Comparison of ENCODE assay signal across 8 cellular contexts in the genomic region with DNA sequence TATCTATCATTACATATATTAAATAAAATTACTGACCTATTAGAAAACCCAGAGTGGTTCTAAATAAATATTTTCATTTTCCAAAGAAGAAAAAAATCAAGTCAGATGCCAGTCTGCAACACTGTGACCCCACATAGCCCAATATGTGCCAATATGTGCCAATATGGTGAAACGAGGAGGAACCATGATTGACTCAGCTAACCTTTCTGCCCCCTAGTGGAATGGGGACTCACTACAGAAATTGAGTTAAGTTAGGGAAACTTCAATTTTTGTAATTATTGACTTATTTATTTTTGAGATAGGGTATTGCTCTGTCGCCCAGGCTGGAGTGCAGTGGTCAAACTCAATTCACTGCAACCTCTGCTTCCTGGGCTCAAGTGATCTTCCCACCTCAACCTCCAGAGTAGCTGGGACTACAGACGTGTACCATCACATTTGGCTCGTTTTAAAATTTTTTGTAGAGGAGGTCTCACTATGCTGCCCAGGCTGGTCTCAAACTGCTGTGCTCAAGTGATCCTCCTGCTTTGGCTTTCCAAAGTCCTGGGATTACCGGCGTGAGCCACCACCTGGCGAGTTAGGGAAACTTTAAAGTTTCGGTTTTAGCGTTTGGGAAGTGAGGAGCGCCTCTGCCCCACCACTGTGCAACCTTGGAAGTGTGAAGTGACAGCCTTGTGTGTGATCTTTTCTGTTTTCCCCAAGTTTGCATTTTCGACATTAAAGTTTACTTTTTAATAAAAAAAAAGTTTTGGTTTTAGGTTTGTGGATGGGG.
A peak's percentile ranks its signal among the peaks of the same experiment; 100 is the strongest.
DNase-seq lines count a peak whose midpoint lies in the region; ATAC-seq and TF ChIP-seq lines count a peak whose summit lies in the region.

No MANE protein-coding gene starts in this region.

- H3K9me3 Mint-ChIP-seq in Caco-2 (ENCODE audit: unreplicated experiment), result no peaks in the 10 kb centered on the region
- H3K9me3 Mint-ChIP-seq in immature natural killer cell, result no peaks in the 10 kb centered on the region

- H3K9me3 ChIP-seq in Caco-2, result no peaks in the 10 kb centered on the region
- no peaks in the 10 kb centered on the region for H3K9me3 ChIP-seq in Panc1 (ENCODE audit: control insufficient read depth, insufficient read depth, low read depth, low read length)

- H3K27ac ChIP-seq in Panc1 (ENCODE audit: low read length), result no peak overlapping the region

- CTCF ChIA-PET in Caco-2 (lab: Charles Lee) (interaction anchor here (0.7 to 1.2 kb wide), 2 partner anchors 219 to 239 kb away, joined by 4 read pairs; no protein-coding TSS in a partner anchor), Panc1 (lab: Charles Lee) (interaction anchor here (0.6 kb wide), 1 partner anchor 379 kb away, joined by 5 read pairs; no protein-coding TSS in a partner anchor)

- no peak overlapping the region for H3K4me3 ChIP-seq in Caco-2 (ENCODE audit: low read depth, low read length)
- no peak overlapping the region for H3K4me3 ChIP-seq in Panc1 (ENCODE audit: low read depth in 2 of 2, low read length in 2 of 2)

- in situ Hi-C loops in GM13977 (cut with MboI; ENCODE audit: low pct_unique_long_range_greater_than_20kb, low sequenced_read_pairs, unreplicated experiment), result loop anchor here (25.0 kb wide), 1 partner anchor 232 kb away; no protein-coding TSS in a partner anchor
- in situ Hi-C loops in Panc1 (cut with HindIII; ENCODE audit: low pct_unique_long_range_greater_than_20kb, low sequenced_read_pairs), result no loop called here

- no TSS peak for BruUV-seq in Caco-2 (replicated peaks; lab: Mats Ljungman, UMichigan)
- no TSS peak for BruUV-seq in Panc1 (replicated peaks; lab: Mats Ljungman, UMichigan)

- intact Hi-C loops in Caco-2 (cut with micrococcal nuclease; ENCODE audit: unreplicated experiment), result no loop called here
- intact Hi-C loops in Panc1 (cut with micrococcal nuclease; ENCODE audit: unreplicated experiment), result no loop called here

- no peak overlapping the region for H3K4me3 Mint-ChIP-seq in Caco-2 (ENCODE audit: unreplicated experiment)
- H3K4me3 Mint-ChIP-seq in immature natural killer cell, result no peak overlapping the region

- no peaks in the 10 kb centered on the region for H3K36me3 ChIP-seq in Caco-2 (ENCODE audit: control insufficient read depth, insufficient read depth, low read length)
- H3K36me3 ChIP-seq in Panc1 (ENCODE audit: control insufficient read depth, insufficient read depth, low read length), result no peaks in the 10 kb centered on the region

- H3K27ac Mint-ChIP-seq in Caco-2 (ENCODE audit: unreplicated experiment) (no peak overlapping the region), immature natural killer cell (no peak overlapping the region)

- peaks cover 3% of the 10 kb centered on the region for H3K27me3 Mint-ChIP-seq in Caco-2 (ENCODE audit: insufficient read depth, unreplicated experiment)
- peaks cover 0 to 8% (median 7%) of the 10 kb centered on the region in 3 donors for H3K27me3 Mint-ChIP-seq in immature natural killer cell (ENCODE audit: low read depth in 3 of 3)

- H3K36me3 Mint-ChIP-seq in Caco-2 (ENCODE audit: insufficient read depth, unreplicated experiment) (no peaks in the 10 kb centered on the region), immature natural killer cell (no peaks in the 10 kb centered on the region)

- ATAC-seq in Panc1 (no peak), HG03520 (IDR thresholded peaks at IDR 0.05; ENCODE audit: unreplicated experiment) (no peak)

- DNase-seq in Caco-2 (peak in 1 of 2 experiments; percentile 28), GM13977 (ENCODE audit: low spot score) (peak; percentile 65), Panc1 (ENCODE audit: low read depth, low spot score) (no peak), glomerular endothelial cell (ENCODE audit: extremely low read depth, low read depth, low spot score) (peak; percentile 20), immature natural killer cell (no peak), GOT3 (lab: John Stamatoyannopoulos, UW) (no peak)
- no peak for DNase-seq in stimulated activated CD4-positive, alpha-beta T cell treated with anti-CD3 and anti-CD28 coated beads, Interleukin-4, amount 100 ng/mL, for 24 hours

- no peaks in the 10 kb centered on the region for H3K27me3 ChIP-seq in Caco-2 (replicated peaks; ENCODE audit: control insufficient read depth, insufficient read depth, low read length)
- H3K27me3 ChIP-seq in Panc1 (ENCODE audit: control insufficient read depth, insufficient read depth, low read length), result no peaks in the 10 kb centered on the region

- POLR2A ChIA-PET in Caco-2 (lab: Charles Lee) (no interaction called here), Panc1 (lab: Charles Lee) (no interaction called here)

- H3K4me1 Mint-ChIP-seq in Caco-2 (ENCODE audit: low read depth, unreplicated experiment) (no peaks in the 10 kb centered on the region), immature natural killer cell (peaks cover 7 to 15% of the 10 kb centered on the region in 2 donors)

- H3K4me1 ChIP-seq in Caco-2, result no peaks in the 10 kb centered on the region
- no peaks in the 10 kb centered on the region; the same call in 1 of the 2 replicates for H3K4me1 ChIP-seq in Panc1 (ENCODE audit: control insufficient read depth, insufficient read depth, low read length)

- TF ChIP-seq CTCF in Caco-2 (IDR thresholded peaks at IDR 0.05; ENCODE audit: insufficient read depth in 1 of 2, low read depth in 1 of 2, low read length in 1 of 2, severe bottlenecking in 1 of 2, unreplicated experiment in 1 of 2) (peak; percentile 37 to 61), GM13977 (IDR thresholded peaks at IDR 0.05; ENCODE audit: extremely low read depth, insufficient read depth, missing control alignments) (peak; percentile 73), Panc1 (IDR thresholded peaks at IDR 0.05) (peak; percentile 75)

Comparison
In these comparisons a context has a peak if more than half of its experiments do, and no peak if none do; other contexts are left out.
1. DNase-seq: peak in GM13977 (single experiment) and glomerular endothelial cell (single experiment); none in Panc1 (single experiment), immature natural killer cell (0 of 3), GOT3 (single experiment) and stimulated activated CD4-positive, alpha-beta T cell treated with anti-CD3 and anti-CD28 coated beads, Interleukin-4, amount 100 ng/mL, for 24 hours (single experiment).
2. Peak in every context shown above with its lines, with median percentiles within 50 percentile points of each other: CTCF ChIP-seq.